In the genomic region with DNA sequence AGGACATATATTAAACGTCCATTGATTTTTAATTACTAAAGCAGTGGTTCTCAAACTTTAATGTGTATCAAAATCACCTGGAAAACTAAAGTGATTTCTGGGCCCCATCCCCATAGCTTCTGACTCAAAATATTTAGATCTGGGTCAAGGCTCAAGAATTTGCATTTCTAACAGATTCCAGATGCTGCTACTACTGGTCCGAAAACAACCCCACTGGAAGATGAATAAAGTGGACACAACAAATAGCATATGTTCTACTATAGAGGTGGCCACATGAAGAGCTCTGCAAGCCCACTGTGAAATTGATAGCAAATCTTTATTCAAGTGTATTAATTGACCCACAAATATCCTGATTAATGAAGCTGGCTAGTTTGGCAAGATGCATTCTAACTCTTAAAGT, we compare ENCODE assay signal across 13 cellular contexts.
"Had no signal": no experiment of that assay in that cellular context is flagged by ENCODE, and none has a peak within 500 bp of the region (broad histone marks: within the 10 kb centered on the region; RNA-seq: fewer than 3 reads in every experiment).

No MANE protein-coding gene starts in this region.

- DNase-seq: cortex of kidney; dorsolateral prefrontal cortex; effector CD8-positive, alpha-beta T cell; heart left ventricle; hippocampal formation; mammary epithelial cell; naive thymus-derived CD8-positive, alpha-beta T cell; posterior cingulate gyrus; small intestine; stimulated activated CD4-positive, alpha-beta T cell treated with anti-CD3 and anti-CD28 coated beads, Interleukin-2, amount 100 ng/mL, for 48 hours; stimulated activated naive CD4-positive, alpha-beta T cell treated with Interleukin-2 at 50 U/mL for 16 hours; trophoblast cell had no signal

- H3K4me3 ChIP-seq: dorsolateral prefrontal cortex, heart left ventricle, right atrium auricular region had no signal

- H3K27me3 ChIP-seq: dorsolateral prefrontal cortex, heart left ventricle, right atrium auricular region had no signal

- H3K27ac ChIP-seq: dorsolateral prefrontal cortex, heart left ventricle, right atrium auricular region had no signal

- H3K4me1 ChIP-seq: heart left ventricle, right atrium auricular region had no signal

- ATAC-seq: heart left ventricle; naive thymus-derived CD8-positive, alpha-beta T cell had no signal
